In the genomic region with DNA sequence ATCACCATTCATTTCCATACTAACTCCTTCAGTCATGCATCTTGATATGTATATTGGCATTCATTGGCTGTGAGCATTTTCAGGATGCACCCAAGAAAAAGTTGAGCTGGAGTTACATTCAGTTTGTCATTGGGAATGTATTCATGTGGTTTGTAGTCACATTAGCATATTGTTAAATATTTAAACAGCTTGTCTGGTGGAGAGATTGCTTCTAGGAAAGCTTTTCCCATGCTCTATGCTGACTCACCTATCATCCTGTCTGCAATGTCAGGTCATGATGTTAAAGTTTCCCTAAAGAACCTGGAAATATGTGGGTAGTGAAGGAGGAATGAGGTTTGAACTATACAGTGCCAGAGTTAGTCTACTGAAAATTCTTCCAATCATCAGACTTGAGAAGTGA, we compare ENCODE assay signal across 15 cellular contexts.
"Had no signal": no experiment of that assay in that cellular context is flagged by ENCODE, and none has a peak within 500 bp of the region (broad histone marks: within the 10 kb centered on the region; RNA-seq: fewer than 3 reads in every experiment).

No MANE protein-coding gene starts in this region.

- H3K4me3 Mint-ChIP-seq: activated CD4-positive, alpha-beta memory T cell treated with anti-CD3 and anti-CD28 coated beads for 36 hours; activated CD4-positive, alpha-beta T cell treated with anti-CD3 and anti-CD28 coated beads for 36 hours; activated CD8-positive, alpha-beta memory T cell treated with anti-CD3 and anti-CD28 coated beads, Interleukin-2, amount 10 ng/mL, durations not matched to agents 7 days and 5 days; activated naive CD4-positive, alpha-beta T cell treated with anti-CD3 and anti-CD28 coated beads, Interleukin-2, amount 10 ng/mL, durations not matched to agents 7 days and 5 days; nephron progenitor cell; T-helper 17 cell had no signal

- H3K27ac Mint-ChIP-seq: activated CD4-positive, alpha-beta memory T cell treated with anti-CD3 and anti-CD28 coated beads for 36 hours; activated CD4-positive, alpha-beta T cell treated with anti-CD3 and anti-CD28 coated beads for 36 hours; activated CD8-positive, alpha-beta memory T cell treated with anti-CD3 and anti-CD28 coated beads, Interleukin-2, amount 10 ng/mL, durations not matched to agents 7 days and 5 days; activated naive CD4-positive, alpha-beta T cell treated with anti-CD3 and anti-CD28 coated beads, Interleukin-2, amount 10 ng/mL, durations not matched to agents 7 days and 5 days; nephron progenitor cell; T-helper 17 cell had no signal

- H3K36me3 ChIP-seq: left lung, prostate gland, sigmoid colon, spleen, stomach, upper lobe of right lung had no signal

- H3K4me1 Mint-ChIP-seq: activated CD4-positive, alpha-beta T cell treated with anti-CD3 and anti-CD28 coated beads for 36 hours; activated CD8-positive, alpha-beta memory T cell treated with anti-CD3 and anti-CD28 coated beads, Interleukin-2, amount 10 ng/mL, durations not matched to agents 7 days and 5 days; activated naive CD4-positive, alpha-beta T cell treated with anti-CD3 and anti-CD28 coated beads, Interleukin-2, amount 10 ng/mL, durations not matched to agents 7 days and 5 days; nephron progenitor cell; T-helper 17 cell had no signal

- ATAC-seq: activated CD4-positive, alpha-beta T cell treated with anti-CD3 and anti-CD28 coated beads for 36 hours; activated CD8-positive, alpha-beta memory T cell treated with anti-CD3 and anti-CD28 coated beads, Interleukin-2, amount 10 ng/mL, durations not matched to agents 7 days and 5 days; left lung; T-helper 17 cell; upper lobe of right lung had no signal

- H3K9me3 Mint-ChIP-seq: nephron progenitor cell had no signal

- H3K4me1 ChIP-seq: left lung, prostate gland, spleen, stomach, testis, upper lobe of right lung had no signal

- H3K27me3 ChIP-seq: left lung, sigmoid colon, spleen, stomach, testis, upper lobe of right lung had no signal

- H3K9me3 ChIP-seq: left lung, prostate gland, sigmoid colon, stomach, testis, upper lobe of right lung had no signal

- H3K27ac ChIP-seq: left lung, prostate gland, sigmoid colon, spleen, stomach, testis, upper lobe of right lung had no signal

- DNase-seq: activated CD4-positive, alpha-beta memory T cell treated with anti-CD3 and anti-CD28 coated beads for 36 hours; activated CD4-positive, alpha-beta T cell treated with anti-CD3 and anti-CD28 coated beads for 36 hours; activated CD8-positive, alpha-beta memory T cell treated with anti-CD3 and anti-CD28 coated beads, Interleukin-2, amount 10 ng/mL, durations not matched to agents 7 days and 5 days; activated naive CD4-positive, alpha-beta T cell treated with anti-CD3 and anti-CD28 coated beads, Interleukin-2, amount 10 ng/mL, durations not matched to agents 7 days and 5 days; activated T-cell treated with anti-CD3 and anti-CD28 coated beads, Interleukin-2, amount 50 U/mL, for 1 hour; foreskin melanocyte; left lung; nephron progenitor cell; sigmoid colon; spleen; stomach; T-helper 17 cell; testis; upper lobe of right lung had no signal

- H3K4me3 ChIP-seq: left lung, prostate gland, sigmoid colon, spleen, stomach, testis, upper lobe of right lung had no signal

- H3K36me3 Mint-ChIP-seq: activated CD4-positive, alpha-beta memory T cell treated with anti-CD3 and anti-CD28 coated beads for 36 hours; activated CD8-positive, alpha-beta memory T cell treated with anti-CD3 and anti-CD28 coated beads, Interleukin-2, amount 10 ng/mL, durations not matched to agents 7 days and 5 days; activated naive CD4-positive, alpha-beta T cell treated with anti-CD3 and anti-CD28 coated beads, Interleukin-2, amount 10 ng/mL, durations not matched to agents 7 days and 5 days had no signal

- H3K27me3 Mint-ChIP-seq: activated CD4-positive, alpha-beta memory T cell treated with anti-CD3 and anti-CD28 coated beads for 36 hours; activated CD4-positive, alpha-beta T cell treated with anti-CD3 and anti-CD28 coated beads for 36 hours; activated CD8-positive, alpha-beta memory T cell treated with anti-CD3 and anti-CD28 coated beads, Interleukin-2, amount 10 ng/mL, durations not matched to agents 7 days and 5 days; activated naive CD4-positive, alpha-beta T cell treated with anti-CD3 and anti-CD28 coated beads, Interleukin-2, amount 10 ng/mL, durations not matched to agents 7 days and 5 days; T-helper 17 cell had no signal
